1 cellular context compared by ENCODE assay signal in genomic region chr12:67268896-67269631, GRCh38.
TF ChIP-seq lines count a peak whose summit lies in the region.

Gene CAND1 (plus strand): TSS chr12:67269358. CDS start chr12:67269718, 360 bp downstream.

TF ChIP-seq in K562, 482 proteins besides CTCF, POLR2A, EP300 and RAD21 (continued from another document and continues in another):
- TF ChIP-seq RERE (CRISPR knock-in tag; IDR thresholded peaks at IDR 0.05; ENCODE audit: borderline replicate concordance) (no peak), CBX3 (IDR thresholded peaks at IDR 0.05; ENCODE audit: borderline replicate concordance in 1 of 2, low read length in 2 of 2) (peak in 1 of 2 experiments; percentile 42; a peak in 1 of 3 replicates), ZEB2 (IDR thresholded peaks at IDR 0.05) (0 out of 2 replicates have a peak, but pooled peaks have one; percentile 19), ZNF274 (IDR thresholded peaks at IDR 0.05; ENCODE audit: borderline replicate concordance, low read depth, low read length) (no peak), ZNF785 (CRISPR knock-in tag; IDR thresholded peaks at IDR 0.05) (no peak), SMARCA5 (IDR thresholded peaks at IDR 0.05) (no peak), ZBTB17 (CRISPR knock-in tag; IDR thresholded peaks at IDR 0.05) (peak; percentile 73; the same call in 1 of the 2 replicates), ETS1 (conservative IDR thresholded peaks at IDR 0.05; ENCODE audit: control insufficient read depth, low read depth, low read length) (peak; percentile 24; the same call in 1 of the 2 replicates), TCF3 (CRISPR knock-in tag; IDR thresholded peaks at IDR 0.05) (0 out of 2 replicates have a peak, but pooled peaks have one; percentile 3), ZNF197 (CRISPR knock-in tag; IDR thresholded peaks at IDR 0.05; ENCODE audit: low read depth) (0 out of 2 replicates have a peak, but pooled peaks have one; percentile 2), CTBP1 (IDR thresholded peaks at IDR 0.05; ENCODE audit: borderline replicate concordance) (peak; percentile 79), GATAD2B (IDR thresholded peaks at IDR 0.05; ENCODE audit: borderline replicate concordance) (peak; percentile 96), ZNF280B (CRISPR knock-in tag; IDR thresholded peaks at IDR 0.05) (no peak), SMAD2 (IDR thresholded peaks at IDR 0.05; ENCODE audit: low read depth, low read length) (no peak), MGA (IDR thresholded peaks at IDR 0.05) (peak; percentile 98), ZNF280A (IDR thresholded peaks at IDR 0.05; ENCODE audit: low read depth, partially characterized antibody) (no peak), ZHX1 (conservative IDR thresholded peaks at IDR 0.05; ENCODE audit: low read length) (peak; percentile 71), SP1 (CRISPR knock-in tag; IDR thresholded peaks at IDR 0.05) (peak; percentile 77), CHD2 (IDR thresholded peaks at IDR 0.05; ENCODE audit: low read depth, low read length) (peak; percentile 99), TCF7 (IDR thresholded peaks at IDR 0.05; ENCODE audit: borderline replicate concordance) (0 out of 2 replicates have a peak, but pooled peaks have one; percentile 26), NR2C1 (IDR thresholded peaks at IDR 0.05) (peak; percentile 97), NR2C1 (tag; IDR thresholded peaks at IDR 0.05) (peak; percentile 98), FOXJ2 (tag; IDR thresholded peaks at IDR 0.05) (peak; percentile 28; the same call in 1 of the 2 replicates), NR4A1 (CRISPR knock-in tag; IDR thresholded peaks at IDR 0.05) (no peak; the same call in 1 of the 2 replicates), NR4A1 (tag; IDR thresholded peaks at IDR 0.05) (0 out of 2 replicates have a peak, but pooled peaks have one; percentile 54), ZSCAN32 (CRISPR knock-in tag; IDR thresholded peaks at IDR 0.05) (0 out of 2 replicates have a peak, but pooled peaks have one; percentile 17), ID3 (CRISPR knock-in tag; IDR thresholded peaks at IDR 0.05) (no peak), ID3 (tag; IDR thresholded peaks at IDR 0.05) (no peak), GABPA (tag; conservative IDR thresholded peaks at IDR 0.05; ENCODE audit: low read depth) (peak; percentile 60), FOS (IDR thresholded peaks at IDR 0.05; ENCODE audit: extremely low read depth, insufficient read length) (peak; percentile 50), RNF2 (IDR thresholded peaks at IDR 0.05) (peak; percentile 61; the same call in 1 of the 2 replicates), E2F3 (CRISPR knock-in tag; IDR thresholded peaks at IDR 0.05) (peak; percentile 47; the same call in 1 of the 2 replicates), EGR1 (conservative IDR thresholded peaks at IDR 0.05) (peak; percentile 99)
